18 cellular contexts compared by ENCODE assay signal in genomic region chr1:87841332-87841731, GRCh38.
DNase-seq lines count a peak whose midpoint lies in the region; ATAC-seq, FAIRE-seq and TF ChIP-seq lines count a peak whose summit lies in the region.
"Had no signal": no experiment of that assay in that cellular context is flagged by ENCODE, and none has a peak within 500 bp of the region (broad histone marks: within the 10 kb centered on the region; RNA-seq: fewer than 3 reads in every experiment).

No MANE protein-coding gene starts in this region.

- no peak overlapping the region for H2BK5ac ChIP-seq in IMR-90 (ENCODE audit: low read depth, low read length, poor library complexity, severe bottlenecking)

- in situ Hi-C loops in IMR-90 (cut with MboI; ENCODE audit: low sequenced_read_pairs): no loop called here
- in situ Hi-C loops in K562 (cut with MboI): no loop called here

- no peak overlapping the region for H3K14ac ChIP-seq in IMR-90 (replicated peaks; ENCODE audit: low read depth, low read length)

- WGBS in A549 (ENCODE audit: missing lambda C conversion rate): 94% methylated on average over 1 of the region's 1 CpG
- WGBS in IMR-90 (ENCODE audit: extremely low coverage in 2 of 2, insufficient read length in 1 of 2), 2 experiments: no CpG with 5 or more reads among the region's 1 CpG
- 0% methylated on average over 1 of the region's 1 CpG for whole genome bisulfite sequencing in K562 (ENCODE audit: insufficient coverage, low coverage, missing lambda C conversion rate)

- H3K9me3 ChIP-seq in A549: no peaks in the 10 kb centered on the region
- H3K9me3 ChIP-seq in IMR-90 (ENCODE audit: control insufficient read depth, insufficient read depth, low read length): no peaks in the 10 kb centered on the region
- no peaks in the 10 kb centered on the region; the same call in 1 of the 2 replicates for H3K9me3 ChIP-seq in K562 (replicated peaks; ENCODE audit: control insufficient read depth, insufficient read depth, low read depth, low read length)

- no peak overlapping the region for H3K23ac ChIP-seq in IMR-90 (ENCODE audit: low read depth, low read length)

- no peak overlapping the region for H3K4me3 ChIP-seq in A549
- H3K4me3 ChIP-seq in IMR-90 (ENCODE audit: insufficient read depth, low read depth, low read length): no peak overlapping the region
- no peak overlapping the region for H3K4me3 ChIP-seq in K562
- H3K4me3 ChIP-seq: GM23338 had no signal

- H4K91ac ChIP-seq in IMR-90 (ENCODE audit: insufficient read depth, low read depth, low read length): no peak overlapping the region

- dilution Hi-C loops in IMR-90 (cut with HindIII; ENCODE audit: low sequenced_read_pairs, unreplicated experiment): no loop called here

- H2AFZ ChIP-seq in IMR-90 (replicated peaks; ENCODE audit: low read length, poor library complexity): no peak overlapping the region
- no peak overlapping the region for H2AFZ ChIP-seq in K562 (ENCODE audit: low read depth, low read length)
- H2AFZ ChIP-seq: GM23338 had no signal

- no peak overlapping the region for H2BK120ac ChIP-seq in IMR-90 (ENCODE audit: low read depth, low read length)

- TF ChIP-seq CTCF in A549 (IDR thresholded peaks at IDR 0.05) (no peak), IMR-90 (conservative IDR thresholded peaks at IDR 0.05; ENCODE audit: low read depth, low read length) (no peak), K562 (IDR thresholded peaks at IDR 0.05 in 2 of 3, conservative IDR thresholded peaks at IDR 0.05 in 1 of 3; ENCODE audit: insufficient read depth in 2 of 3, low read depth in 1 of 3, low read length in 3 of 3) (no peak)

- H3K36me3 ChIP-seq in IMR-90 (ENCODE audit: control insufficient read depth, insufficient read depth, low read length): no peaks in the 10 kb centered on the region
- no peaks in the 10 kb centered on the region for H3K36me3 ChIP-seq in K562 (ENCODE audit: control insufficient read depth, insufficient read depth, low read length)

- intact Hi-C loops in IMR-90 (cut with micrococcal nuclease) (no loop called here), K562 (cut with micrococcal nuclease) (no loop called here), cardiac septum (cut with DNase I) (no loop called here)

- H3K18ac ChIP-seq in IMR-90 (ENCODE audit: low read depth, low read length): no peak overlapping the region

- H2BK15ac ChIP-seq in IMR-90 (ENCODE audit: low read depth, low read length): no peak overlapping the region

- H3K9ac ChIP-seq in IMR-90 (ENCODE audit: low read depth, low read length) (no peak overlapping the region), K562 (ENCODE audit: insufficient read depth in 1 of 2, low read depth in 2 of 2, low read length in 2 of 2) (no peak overlapping the region)

- H3K56ac ChIP-seq in IMR-90 (ENCODE audit: extremely low read depth, insufficient read depth, low read length): no peak overlapping the region

- H4K20me1 ChIP-seq in IMR-90 (ENCODE audit: insufficient read depth, low read length): no peaks in the 10 kb centered on the region
- H4K20me1 ChIP-seq in K562 (replicated peaks; ENCODE audit: control insufficient read depth, insufficient read depth, low read length): no peaks in the 10 kb centered on the region

- H3K9me1 ChIP-seq in IMR-90 (ENCODE audit: insufficient read depth, low read length) (no peaks in the 10 kb centered on the region), K562 (ENCODE audit: control insufficient read depth, insufficient read depth, low read length) (no peaks in the 10 kb centered on the region)

- TF ChIP-seq EP300 in A549 (IDR thresholded peaks at IDR 0.05): no peak
- no peak for TF ChIP-seq EP300 in K562 (IDR thresholded peaks at IDR 0.05; ENCODE audit: low read length)

- BruUV-seq in IMR-90 (replicated peaks; lab: Mats Ljungman, UMichigan) (no TSS peak), K562 (replicated peaks; lab: Mats Ljungman, UMichigan) (no TSS peak)

- H3K27me3 ChIP-seq in IMR-90 (ENCODE audit: control insufficient read depth, insufficient read depth, low read length): no peaks in the 10 kb centered on the region
- no peaks in the 10 kb centered on the region for H3K27me3 ChIP-seq in K562 (ENCODE audit: control insufficient read depth in 2 of 2, insufficient read depth in 2 of 2, low read length in 2 of 2)

- FAIRE-seq in A549 (lab: Jason Lieb, UNC): no peak
- no peak for FAIRE-seq in K562 (lab: Jason Lieb, UNC)
- FAIRE-seq: G401.6, GM12892 had no signal

- no peak for TF ChIP-seq RAD21 in A549 (conservative IDR thresholded peaks at IDR 0.05 in 1 of 2, IDR thresholded peaks at IDR 0.05 in 1 of 2)
- TF ChIP-seq RAD21 in IMR-90 (IDR thresholded peaks at IDR 0.05; ENCODE audit: low read length): no peak
- no peak for TF ChIP-seq RAD21 in K562 (CRISPR knock-in tag; conservative IDR thresholded peaks at IDR 0.05 in 1 of 2, IDR thresholded peaks at IDR 0.05 in 1 of 2)

- H4K5ac ChIP-seq in IMR-90 (ENCODE audit: low read depth, low read length): no peak overlapping the region

- H2AK5ac ChIP-seq in IMR-90 (ENCODE audit: low read depth, low read length): no peak overlapping the region

- H3K79me2 ChIP-seq in K562 (ENCODE audit: control insufficient read depth, insufficient read depth, low read length): no peaks in the 10 kb centered on the region

- H3K4ac ChIP-seq in IMR-90 (ENCODE audit: low read depth, low read length): no peak overlapping the region

- H3K79me1 ChIP-seq in IMR-90 (ENCODE audit: low read depth in 1 of 2, low read length in 2 of 2): no peaks in the 10 kb centered on the region

- TF ChIP-seq POLR2A in A549 (IDR thresholded peaks at IDR 0.05; ENCODE audit: low read length) (no peak), IMR-90 (IDR thresholded peaks at IDR 0.05; ENCODE audit: low read depth, low read length) (no peak), K562 (conservative IDR thresholded peaks at IDR 0.05) (no peak)

- CTCF ChIA-PET in A549 (lab: Yijun Ruan, JAX) (no interaction called here), IMR-90 (lab: Yijun Ruan, JAX) (interaction anchor here (0.8 kb wide), 1 partner anchor 13 kb away, joined by 3 read pairs; no protein-coding TSS in a partner anchor), K562 (lab: Yijun Ruan, JAX; ENCODE audit: low intra/inter-chr PET ratio) (no interaction called here)

- H4K8ac ChIP-seq in IMR-90 (ENCODE audit: low read depth in 2 of 2, low read length in 2 of 2): no peak overlapping the region

- DNase-seq in A549 (ENCODE audit: low read depth in 1 of 2, low spot score in 1 of 2) (no peak), IMR-90 (no peak), K562 (ENCODE audit: extremely low read depth in 1 of 4, low spot score in 3 of 4) (no peak), NOMO-1 treated with dmso at 0.1 percent for 144 hours (lab: John Stamatoyannopoulos, UW; ENCODE audit: unreplicated experiment) (no peak), cardiac septum (ENCODE audit: low spot score) (no peak)
- DNase-seq: 8988T; C1 segment of cervical spinal cord; Calu3; CD4-positive, alpha-beta memory T cell; COR-L47; DMS153; DND-41; H9 had no signal

- H3K4me1 ChIP-seq in A549 (no peaks in the 10 kb centered on the region), IMR-90 (ENCODE audit: control insufficient read depth, insufficient read depth, low read length) (no peaks in the 10 kb centered on the region; the same call in 1 of the 2 replicates), K562 (replicated peaks in 1 of 2; ENCODE audit: control insufficient read depth in 2 of 2, insufficient read depth in 2 of 2, low read length in 2 of 2) (no peaks in the 10 kb centered on the region)

- H2AK9ac ChIP-seq in IMR-90 (replicated peaks; ENCODE audit: low read depth, low read length, poor library complexity): no peak overlapping the region

- no peak overlapping the region for H2BK20ac ChIP-seq in IMR-90 (ENCODE audit: low read depth, low read length)

- H3K4me2 ChIP-seq in A549 (no peak overlapping the region), IMR-90 (ENCODE audit: low read depth, low read length) (no peak overlapping the region), K562 (ENCODE audit: insufficient read depth, low read length) (no peak overlapping the region)
- H3K4me2 ChIP-seq: GM23338 had no signal

- POLR2A ChIA-PET in A549 (lab: Yijun Ruan, JAX) (no interaction called here), IMR-90 (lab: Charles Lee; ENCODE audit: unreplicated experiment) (no interaction called here), K562 (lab: Yijun Ruan, JAX) (no interaction called here)

- H3K27ac ChIP-seq in A549: no peak overlapping the region
- H3K27ac ChIP-seq in IMR-90 (ENCODE audit: insufficient read depth, low read length): no peak overlapping the region
- no peak overlapping the region for H3K27ac ChIP-seq in K562 (ENCODE audit: extremely low read depth, low read depth, low read length)

- no peak for ATAC-seq in A549
- ATAC-seq in IMR-90 (ENCODE audit: low read depth): no peak
- ATAC-seq in K562: no peak
- ATAC-seq in GM21381 (IDR thresholded peaks at IDR 0.05; ENCODE audit: unreplicated experiment): no peak
- ATAC-seq: GM23338, HCT116 had no signal

TF ChIP-seq in A549, 52 proteins besides CTCF, POLR2A, EP300 and RAD21 (continues in another document):
- TF ChIP-seq MAFK (IDR thresholded peaks at IDR 0.05; ENCODE audit: partially characterized antibody): peak; percentile 33

TF ChIP-seq in IMR-90, 13 proteins besides CTCF, POLR2A, EP300 and RAD21:
- peak; percentile 73 for TF ChIP-seq MAFK (IDR thresholded peaks at IDR 0.05; ENCODE audit: low read depth, low read length)
- TF ChIP-seq CEBPB (IDR thresholded peaks at IDR 0.05; ENCODE audit: low read depth, low read length): no peak

TF ChIP-seq in K562, 482 proteins besides CTCF, POLR2A, EP300 and RAD21:
- peak; percentile 24; the same call in 1 of the 2 replicates for TF ChIP-seq C11orf30 (IDR thresholded peaks at IDR 0.05; ENCODE audit: low read depth)
- TF ChIP-seq ZNF316 (IDR thresholded peaks at IDR 0.05): peak; percentile 67; the same call in 1 of the 2 replicates
- 0 out of 2 replicates have a peak, but pooled peaks have one; percentile 12 for TF ChIP-seq MAFK (IDR thresholded peaks at IDR 0.05; ENCODE audit: low read length)
- no peak for TF ChIP-seq CREB3L1 (IDR thresholded peaks at IDR 0.05; ENCODE audit: borderline replicate concordance, low read depth)

Comparison
In these comparisons a context has a peak if more than half of its experiments do, and no peak if none do; other contexts are left out.
1. Of the 35 proteins assayed by ChIP-seq in both K562 and A549: peak only in K562: none; only in A549: none; in both: MAFK; in neither: 34.